Comparison of ENCODE assay signal across 14 cellular contexts in genomic region chr22:41070665-41071331, GRCh38.
"Had no signal": no experiment of that assay in that cellular context is flagged by ENCODE, and none has a peak within 500 bp of the region (broad histone marks: within the 10 kb centered on the region; RNA-seq: fewer than 3 reads in every experiment).

No MANE protein-coding gene starts in this region.

- H3K4me1 Mint-ChIP-seq: neural crest cell had no signal

- H3K27me3 Mint-ChIP-seq: activated naive CD8-positive, alpha-beta T cell treated with anti-CD3 and anti-CD28 coated beads, Interleukin-2, amount 50 U/mL, for 24 hours; stimulated activated naive CD8-positive, alpha-beta T cell treated with anti-CD3 and anti-CD28 coated beads, Interleukin-15, amount 100 ng/mL, for 72 hours had no signal

- H3K36me3 ChIP-seq: ovary had no signal

- H3K4me3 ChIP-seq: ovary had no signal

- H3K27me3 ChIP-seq: ovary had no signal

- H3K27ac Mint-ChIP-seq: activated naive CD8-positive, alpha-beta T cell treated with anti-CD3 and anti-CD28 coated beads, Interleukin-2, amount 50 U/mL, for 24 hours; effector memory CD8-positive, alpha-beta T cell; stimulated activated naive CD8-positive, alpha-beta T cell treated with anti-CD3 and anti-CD28 coated beads, Interleukin-15, amount 100 ng/mL, for 72 hours had no signal

- DNase-seq: activated CD4-positive, alpha-beta T cell treated with anti-CD3 and anti-CD28 coated beads, Interleukin-2, amount 50 U/mL, for 4 hours; activated CD4-positive, CD25-positive, alpha-beta regulatory T cell treated with anti-CD3 and anti-CD28 coated beads, Interleukin-2, amount 50 U/mL, for 72 hours; activated naive CD4-positive, alpha-beta T cell treated with Interleukin-2 at 50 U/mL for 16 hours; activated naive CD8-positive, alpha-beta T cell treated with anti-CD3 and anti-CD28 coated beads, Interleukin-2, amount 50 U/mL, for 24 hours; activated T-cell treated with anti-CD3 and anti-CD28 coated beads for 4 hours; effector memory CD8-positive, alpha-beta T cell; left cardiac atrium; mammary epithelial cell; ovary; stimulated activated naive CD8-positive, alpha-beta T cell treated with anti-CD3 and anti-CD28 coated beads, Interleukin-15, amount 100 ng/mL, for 72 hours; T-helper 9 cell had no signal

- ATAC-seq: activated naive CD8-positive, alpha-beta T cell treated with anti-CD3 and anti-CD28 coated beads, Interleukin-2, amount 50 U/mL, for 24 hours; effector memory CD8-positive, alpha-beta T cell; sciatic nerve; stimulated activated naive CD8-positive, alpha-beta T cell treated with anti-CD3 and anti-CD28 coated beads, Interleukin-15, amount 100 ng/mL, for 72 hours had no signal

- H3K9me3 Mint-ChIP-seq: activated naive CD8-positive, alpha-beta T cell treated with anti-CD3 and anti-CD28 coated beads, Interleukin-2, amount 50 U/mL, for 24 hours; effector memory CD8-positive, alpha-beta T cell; neural crest cell; stimulated activated naive CD8-positive, alpha-beta T cell treated with anti-CD3 and anti-CD28 coated beads, Interleukin-15, amount 100 ng/mL, for 72 hours had no signal

- H3K9me3 ChIP-seq: ovary had no signal

- H3K4me3 Mint-ChIP-seq: activated naive CD8-positive, alpha-beta T cell treated with anti-CD3 and anti-CD28 coated beads, Interleukin-2, amount 50 U/mL, for 24 hours; effector memory CD8-positive, alpha-beta T cell; neural crest cell; stimulated activated naive CD8-positive, alpha-beta T cell treated with anti-CD3 and anti-CD28 coated beads, Interleukin-15, amount 100 ng/mL, for 72 hours had no signal

- H3K27ac ChIP-seq: epithelial cell of prostate, ovary had no signal
